In the genomic region with DNA sequence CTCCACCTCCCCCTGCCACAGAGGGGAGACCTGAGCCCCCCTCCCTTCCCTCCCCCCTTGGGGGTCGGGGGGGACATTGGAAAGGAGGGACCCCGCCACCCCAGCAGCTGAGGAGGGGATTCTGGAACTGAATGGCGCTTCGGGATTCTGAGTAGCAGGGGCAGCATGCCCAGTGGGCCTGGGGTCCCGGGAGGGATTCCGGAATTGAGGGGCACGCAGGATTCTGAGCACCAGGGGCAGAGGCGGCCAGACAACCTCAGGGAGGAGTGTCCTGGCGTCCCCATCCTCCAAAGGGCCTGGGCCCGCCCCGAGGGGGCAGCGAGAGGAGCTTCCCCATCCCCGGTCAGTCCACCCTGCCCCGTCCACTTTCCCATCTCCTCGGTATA, we compare ENCODE assay signal across 15 cellular contexts. TPM values are rescaled to one million over a fixed set of nuclear protein-coding genes. Genes with fewer than 3 reads are reported as not detected.
DNase-seq lines count a peak whose midpoint lies in the region; ATAC-seq, FAIRE-seq and TF ChIP-seq lines count a peak whose summit lies in the region.
"Had no signal": no experiment of that assay in that cellular context is flagged by ENCODE, and none has a peak within 500 bp of the region (broad histone marks: within the 10 kb centered on the region; RNA-seq: fewer than 3 reads in every experiment).

No MANE protein-coding gene starts in this region.

- H3F3A ChIP-seq in PC-9 (ENCODE audit: insufficient read depth, low read depth), result peaks cover 72% of the 10 kb centered on the region

- H3K27me3 ChIP-seq in PC-9 (ENCODE audit: insufficient read depth, low read depth), result no peaks in the 10 kb centered on the region
- peaks cover 9 to 11% of the 10 kb centered on the region in 2 experiments for H3K27me3 ChIP-seq in endothelial cell of umbilical vein (ENCODE audit: control insufficient read depth in 2 of 2, insufficient read depth in 2 of 2, low read length in 2 of 2)

- H3K9me2 ChIP-seq in PC-9 (ENCODE audit: insufficient read depth), result no peaks in the 10 kb centered on the region

- H3K4me2 ChIP-seq in PC-9, result no peak overlapping the region
- H3K4me2 ChIP-seq in endothelial cell of umbilical vein (ENCODE audit: insufficient read depth, low read length), result no peak overlapping the region
- H3K4me2 ChIP-seq: BLaER1 had no signal

- dilution Hi-C loops in endothelial cell of umbilical vein (cut with MboI; ENCODE audit: extremely low pct_ligation_motif_present, low sequenced_read_pairs), result no loop called here

- FAIRE-seq in endothelial cell of umbilical vein (lab: Jason Lieb, UNC), result no peak
- FAIRE-seq: H54 had no signal

- no peaks in the 10 kb centered on the region for H3K4me1 Mint-ChIP-seq in stimulated activated naive CD8-positive, alpha-beta T cell treated with anti-CD3 and anti-CD28 coated beads, Interleukin-15, Interleukin-2, amounts not matched to agents 100 ng/mL and 50 ng/mL, for 24 hours (ENCODE audit: low read depth)
- peaks cover 7% of the 10 kb centered on the region for H3K4me1 Mint-ChIP-seq in type B pancreatic cell (ENCODE audit: unreplicated experiment)
- H3K4me1 Mint-ChIP-seq in nephron progenitor cell, result peaks cover 31% of the 10 kb centered on the region

- H3K9me3 ChIP-seq in PC-9 (ENCODE audit: insufficient read depth, low read depth) (no peaks in the 10 kb centered on the region), endothelial cell of umbilical vein (replicated peaks; ENCODE audit: control insufficient read depth, insufficient read depth, low read length) (no peaks in the 10 kb centered on the region)
- H3K9me3 ChIP-seq: BLaER1 had no signal

- CTCF ChIA-PET in PC-9 (lab: Charles Lee), result interaction anchor here (0.7 to 1.1 kb wide), 5 partner anchors 19 to 467 kb away, joined by 3 to 5 read pairs (median 3); a partner anchor contains a TSS
- CTCF ChIA-PET in endothelial cell of umbilical vein (lab: Charles Lee), result interaction anchor here (0.6 to 5.1 kb wide), 9 partner anchors 9 to 436 kb away, joined by 3 to 62 read pairs (median 5); a partner anchor contains a TSS

- H3K36me3 ChIP-seq in PC-9 (ENCODE audit: low read depth) (0 out of 2 replicates have a peak, but pooled peaks cover 17% of the 10 kb centered on the region), endothelial cell of umbilical vein (ENCODE audit: control insufficient read depth in 2 of 2, extremely low read depth in 1 of 2, insufficient read depth in 2 of 2, low read length in 2 of 2) (peaks cover 0 to 6% of the 10 kb centered on the region in 2 experiments)

- H3K79me2 ChIP-seq in PC-9 (ENCODE audit: low read depth) (no peaks in the 10 kb centered on the region), endothelial cell of umbilical vein (ENCODE audit: control insufficient read depth, insufficient read depth, low read length) (no peaks in the 10 kb centered on the region)

- POLR2A ChIA-PET in PC-9 (lab: Charles Lee; ENCODE audit: unreplicated experiment), result no interaction called here
- POLR2A ChIA-PET in endothelial cell of umbilical vein (lab: Charles Lee), result no interaction called here

- ATAC-seq in stimulated activated naive CD8-positive, alpha-beta T cell treated with anti-CD3 and anti-CD28 coated beads, Interleukin-15, Interleukin-2, amounts not matched to agents 100 U/mL and 50 U/mL, for 24 hours, result no peak
- no peak for ATAC-seq in HG03095 (IDR thresholded peaks at IDR 0.05; ENCODE audit: unreplicated experiment)

- H3K27ac Mint-ChIP-seq in stimulated activated naive CD8-positive, alpha-beta T cell treated with anti-CD3 and anti-CD28 coated beads, Interleukin-15, Interleukin-2, amounts not matched to agents 100 ng/mL and 50 ng/mL, for 24 hours, result peak overlapping the region; percentile 23
- H3K27ac Mint-ChIP-seq in type B pancreatic cell, result peak overlapping the region; percentile 61
- no peak overlapping the region for H3K27ac Mint-ChIP-seq in nephron progenitor cell

- peaks cover 27% of the 10 kb centered on the region; the same call in 1 of the 2 replicates for H4K20me1 ChIP-seq in PC-9 (ENCODE audit: insufficient read depth)
- no peaks in the 10 kb centered on the region for H4K20me1 ChIP-seq in endothelial cell of umbilical vein (replicated peaks; ENCODE audit: control insufficient read depth, extremely low read depth, insufficient read depth, low read length)

- H3K27ac ChIP-seq in PC-9, result no peak overlapping the region
- H3K27ac ChIP-seq in endothelial cell of umbilical vein (ENCODE audit: insufficient read depth, low read depth, low read length), result no peak overlapping the region
- H3K27ac ChIP-seq: BLaER1, SK-N-MC had no signal

- TSS peak; percentile 28 for BruUV-seq in PC-9 (replicated peaks; lab: Mats Ljungman, UMichigan)
- TSS peak; percentile 70 for BruUV-seq in endothelial cell of umbilical vein (replicated peaks; lab: Mats Ljungman, UMichigan)

- no peaks in the 10 kb centered on the region for H3K9me3 Mint-ChIP-seq in stimulated activated naive CD8-positive, alpha-beta T cell treated with anti-CD3 and anti-CD28 coated beads, Interleukin-15, Interleukin-2, amounts not matched to agents 100 ng/mL and 50 ng/mL, for 24 hours
- H3K9me3 Mint-ChIP-seq in type B pancreatic cell (no peaks in the 10 kb centered on the region), nephron progenitor cell (no peaks in the 10 kb centered on the region)
- H3K9me3 Mint-ChIP-seq: IgD-negative memory B cell had no signal

- no peaks in the 10 kb centered on the region; the same call in 1 of the 2 replicates for H3K4me1 ChIP-seq in PC-9 (replicated peaks; ENCODE audit: insufficient read depth)
- H3K4me1 ChIP-seq in endothelial cell of umbilical vein (ENCODE audit: control insufficient read depth, extremely low read depth, insufficient read depth, low read length), result peaks cover 5% of the 10 kb centered on the region

- no peak overlapping the region for H3K4me3 Mint-ChIP-seq in stimulated activated naive CD8-positive, alpha-beta T cell treated with anti-CD3 and anti-CD28 coated beads, Interleukin-15, Interleukin-2, amounts not matched to agents 100 ng/mL and 50 ng/mL, for 24 hours
- no peak overlapping the region for H3K4me3 Mint-ChIP-seq in type B pancreatic cell
- no peak overlapping the region for H3K4me3 Mint-ChIP-seq in nephron progenitor cell

- TF ChIP-seq CTCF in PC-9 (conservative IDR thresholded peaks at IDR 0.05) (no peak), endothelial cell of umbilical vein (IDR thresholded peaks at IDR 0.05; ENCODE audit: extremely low read depth in 1 of 2, insufficient read depth in 1 of 2, low read depth in 1 of 2, low read length in 2 of 2) (no peak), type B pancreatic cell (conservative IDR thresholded peaks at IDR 0.05) (no peak), nephron progenitor cell (IDR thresholded peaks at IDR 0.05) (no peak)

- peaks cover 40% of the 10 kb centered on the region for H3K36me3 Mint-ChIP-seq in stimulated activated naive CD8-positive, alpha-beta T cell treated with anti-CD3 and anti-CD28 coated beads, Interleukin-15, Interleukin-2, amounts not matched to agents 100 ng/mL and 50 ng/mL, for 24 hours (ENCODE audit: low read depth)
- H3K36me3 Mint-ChIP-seq in type B pancreatic cell, result no peaks in the 10 kb centered on the region
- peaks cover 16% of the 10 kb centered on the region for H3K36me3 Mint-ChIP-seq in nephron progenitor cell (ENCODE audit: low read depth)
- H3K36me3 Mint-ChIP-seq: IgD-negative memory B cell had no signal

- H3K4me3 ChIP-seq in PC-9 (no peak overlapping the region), endothelial cell of umbilical vein (replicated peaks in 1 of 3; ENCODE audit: insufficient read depth in 1 of 3, low read depth in 1 of 3, low read length in 3 of 3) (no peak overlapping the region)
- H3K4me3 ChIP-seq: BLaER1, SK-N-MC had no signal

- TF ChIP-seq POLR2A in endothelial cell of umbilical vein (IDR thresholded peaks at IDR 0.05; ENCODE audit: low read depth, low read length), result no peak

- no peak overlapping the region for H3K9ac ChIP-seq in endothelial cell of umbilical vein (replicated peaks; ENCODE audit: extremely low read depth, insufficient read depth, low read length)
- H3K9ac ChIP-seq: BLaER1 had no signal

- no peak for DNase-seq in stimulated activated naive CD8-positive, alpha-beta T cell treated with anti-CD3 and anti-CD28 coated beads, Interleukin-15, Interleukin-2, amounts not matched to agents 100 U/mL and 50 U/mL, for 24 hours
- DNase-seq in PC-9 (no peak), endothelial cell of umbilical vein (ENCODE audit: low read depth, low spot score) (no peak), type B pancreatic cell (ENCODE audit: extremely low spot score, unreplicated experiment) (no peak), nephron progenitor cell (no peak)
- DNase-seq in activated CD8-positive, alpha-beta memory T cell treated with anti-CD3 and anti-CD28 coated beads for 24 hours, result no peak
- DNase-seq: NCI-H1417 treated with DMSO at 0.1 percent for 48 hours, NCI-H2029, NCI-H510A had no signal

- peaks cover 20% of the 10 kb centered on the region for H3K27me3 Mint-ChIP-seq in stimulated activated naive CD8-positive, alpha-beta T cell treated with anti-CD3 and anti-CD28 coated beads, Interleukin-15, Interleukin-2, amounts not matched to agents 100 ng/mL and 50 ng/mL, for 24 hours
- no peaks in the 10 kb centered on the region for H3K27me3 Mint-ChIP-seq in type B pancreatic cell
- H3K27me3 Mint-ChIP-seq in nephron progenitor cell (ENCODE audit: low read depth, poor library complexity), result peaks cover 11% of the 10 kb centered on the region

- intact Hi-C loops in PC-9 (cut with micrococcal nuclease; ENCODE audit: unreplicated experiment) (loop anchor here (10.0 kb wide), 1 partner anchor 152 kb away; no protein-coding TSS in a partner anchor), endothelial cell of umbilical vein (cut with micrococcal nuclease) (loop anchor here (1.0 kb wide), 2 partner anchors 13 to 48 kb away; no protein-coding TSS in a partner anchor)

- H3K9me1 ChIP-seq in endothelial cell of umbilical vein (replicated peaks; ENCODE audit: control insufficient read depth, extremely low read depth, insufficient read depth, low read length), result no peaks in the 10 kb centered on the region

- H2AFZ ChIP-seq in PC-9, result no peak overlapping the region
- H2AFZ ChIP-seq in endothelial cell of umbilical vein (ENCODE audit: low read depth, low read length), result no peak overlapping the region

RNA-seq across cellular contexts. Expression of a gene that starts 2.4 kb away (rescaled TPM):
- total RNA-seq in PC-9 (2021) (11.5 and 16.5 TPM in 2 replicates), endothelial cell of umbilical vein (1.5 and 3.3 TPM in 2 replicates), type B pancreatic cell (ENCODE audit: low replicate concordance) (168 and 209 TPM in 2 replicates)
- 6.2 and 6.9 TPM in 2 replicates for polyA plus RNA-seq in endothelial cell of umbilical vein
- polyA plus RNA-seq in endothelial cell of umbilical vein (2011; cell fraction: cytosol; rRNA removed), result 1.2 and 3.4 TPM in 2 replicates
- polyA plus RNA-seq in endothelial cell of umbilical vein (2011; cell fraction: nucleus; rRNA removed), result 2.2 and 2.7 TPM in 2 replicates
- 0.43 and 6.2 TPM in 2 replicates for polyA plus RNA-seq in endothelial cell of umbilical vein (2012)
- polyA minus RNA-seq in endothelial cell of umbilical vein, result 0.61 and 0.68 TPM in 2 replicates
- polyA minus RNA-seq in endothelial cell of umbilical vein (2011; cell fraction: cytosol; rRNA and poly(A)+ RNA removed), result not detected
- polyA minus RNA-seq in endothelial cell of umbilical vein (2011; cell fraction: nucleus; rRNA and poly(A)+ RNA removed), result 0.67 TPM in 1 of 2 replicates, not detected in the other
- polyA plus RNA-seq: IgD-negative memory B cell had no signal

RNA-seq across cellular contexts. Expression of a gene that starts 11.2 kb away (rescaled TPM):
- total RNA-seq in PC-9 (2021) (27.4 and 31.1 TPM in 2 replicates), endothelial cell of umbilical vein (5.0 and 11.4 TPM in 2 replicates), type B pancreatic cell (ENCODE audit: low replicate concordance) (76.3 and 145 TPM in 2 replicates)
- 15.0 and 18.5 TPM in 2 replicates for polyA plus RNA-seq in endothelial cell of umbilical vein
- polyA plus RNA-seq in endothelial cell of umbilical vein (2011; cell fraction: cytosol; rRNA removed), result 4.0 and 5.0 TPM in 2 replicates
- 0.67 and 0.90 TPM in 2 replicates for polyA plus RNA-seq in endothelial cell of umbilical vein (2011; cell fraction: nucleus; rRNA removed)
- polyA plus RNA-seq in endothelial cell of umbilical vein (2012), result 2.6 and 7.6 TPM in 2 replicates
- 2.6 and 3.2 TPM in 2 replicates for polyA minus RNA-seq in endothelial cell of umbilical vein
- polyA minus RNA-seq in endothelial cell of umbilical vein (2011; cell fraction: cytosol; rRNA and poly(A)+ RNA removed), result not detected
- polyA minus RNA-seq in endothelial cell of umbilical vein (2011; cell fraction: nucleus; rRNA and poly(A)+ RNA removed), result not detected in 2 replicates
- polyA plus RNA-seq: IgD-negative memory B cell had no signal

RNA-seq across cellular contexts. Expression of a gene that starts 12.2 kb away (rescaled TPM):
- total RNA-seq in PC-9 (2021) (83.6 and 86.0 TPM in 2 replicates), endothelial cell of umbilical vein (90.7 and 101 TPM in 2 replicates), type B pancreatic cell (ENCODE audit: low replicate concordance) (75.1 and 77.8 TPM in 2 replicates)
- 70.2 and 71.8 TPM in 2 replicates for polyA plus RNA-seq in endothelial cell of umbilical vein
- polyA plus RNA-seq in endothelial cell of umbilical vein (2011; cell fraction: cytosol; rRNA removed), result 71.4 and 71.8 TPM in 2 replicates
- polyA plus RNA-seq in endothelial cell of umbilical vein (2011; cell fraction: nucleus; rRNA removed), result 37.7 and 46.2 TPM in 2 replicates
- polyA plus RNA-seq in endothelial cell of umbilical vein (2012), result 65.0 and 68.0 TPM in 2 replicates
- polyA minus RNA-seq in endothelial cell of umbilical vein, result 40.4 and 48.2 TPM in 2 replicates
- 40.4 TPM for polyA minus RNA-seq in endothelial cell of umbilical vein (2011; cell fraction: cytosol; rRNA and poly(A)+ RNA removed)
- 12.9 and 13.6 TPM in 2 replicates for polyA minus RNA-seq in endothelial cell of umbilical vein (2011; cell fraction: nucleus; rRNA and poly(A)+ RNA removed)

RNA-seq across cellular contexts. Expression of a gene that starts 38.8 kb away (rescaled TPM):
- total RNA-seq in PC-9 (2021) (not detected in 2 replicates), endothelial cell of umbilical vein (not detected in 2 replicates), type B pancreatic cell (ENCODE audit: low replicate concordance) (not detected in 2 replicates)
- polyA plus RNA-seq in endothelial cell of umbilical vein, result not detected in 2 replicates
- not detected in 2 replicates for polyA plus RNA-seq in endothelial cell of umbilical vein (2011; cell fraction: cytosol; rRNA removed)
- polyA plus RNA-seq in endothelial cell of umbilical vein (2011; cell fraction: nucleus; rRNA removed), result not detected in 2 replicates
- not detected in 2 replicates for polyA plus RNA-seq in endothelial cell of umbilical vein (2012)
- polyA minus RNA-seq in endothelial cell of umbilical vein, result not detected in 2 replicates
- polyA minus RNA-seq in endothelial cell of umbilical vein (2011; cell fraction: cytosol; rRNA and poly(A)+ RNA removed), result not detected
- polyA minus RNA-seq in endothelial cell of umbilical vein (2011; cell fraction: nucleus; rRNA and poly(A)+ RNA removed), result not detected in 2 replicates
- polyA plus RNA-seq: IgD-negative memory B cell had no signal

RNA-seq across cellular contexts. Expression of a gene that starts 42.6 kb away (rescaled TPM):
- total RNA-seq in PC-9 (2021) (not detected in 2 replicates), endothelial cell of umbilical vein (not detected in 2 replicates), type B pancreatic cell (ENCODE audit: low replicate concordance) (0.98 TPM in 1 of 2 replicates, not detected in the other)
- not detected in 2 replicates for polyA plus RNA-seq in endothelial cell of umbilical vein
- not detected in 2 replicates for polyA plus RNA-seq in endothelial cell of umbilical vein (2011; cell fraction: cytosol; rRNA removed)
- polyA plus RNA-seq in endothelial cell of umbilical vein (2011; cell fraction: nucleus; rRNA removed), result not detected in 2 replicates
- not detected in 2 replicates for polyA plus RNA-seq in endothelial cell of umbilical vein (2012)
- polyA minus RNA-seq in endothelial cell of umbilical vein, result not detected in 2 replicates
- polyA minus RNA-seq in endothelial cell of umbilical vein (2011; cell fraction: cytosol; rRNA and poly(A)+ RNA removed), result not detected
- not detected in 2 replicates for polyA minus RNA-seq in endothelial cell of umbilical vein (2011; cell fraction: nucleus; rRNA and poly(A)+ RNA removed)
- polyA plus RNA-seq: IgD-negative memory B cell had no signal
